Comparison of ENCODE assay signal across 14 cellular contexts in the genomic region with DNA sequence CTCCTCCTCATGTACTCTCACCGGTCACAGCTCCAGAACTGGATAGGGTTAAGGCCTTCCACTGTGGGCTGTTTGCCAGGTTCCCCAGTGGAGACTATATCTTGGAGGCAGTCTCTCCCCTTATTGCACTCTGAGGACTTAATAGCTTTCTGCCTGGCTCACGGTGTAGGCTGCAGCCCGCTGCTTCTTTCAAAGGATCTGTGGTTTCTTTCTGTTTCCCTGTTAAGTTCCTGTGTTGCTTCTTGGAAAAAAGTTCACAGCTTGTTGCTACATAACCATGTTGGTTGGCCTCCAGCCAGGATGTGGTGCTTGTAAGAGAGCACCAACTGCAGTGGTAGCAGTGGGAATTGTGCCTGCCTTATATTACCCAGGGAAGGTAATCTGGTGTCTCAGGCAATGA. TPM values are rescaled to one million over a fixed set of nuclear protein-coding genes. Genes with fewer than 3 reads are reported as not detected.
DNase-seq lines count a peak whose midpoint lies in the region; ATAC-seq, FAIRE-seq and TF ChIP-seq lines count a peak whose summit lies in the region.
"Had no signal": no experiment of that assay in that cellular context is flagged by ENCODE, and none has a peak within 500 bp of the region (broad histone marks: within the 10 kb centered on the region; RNA-seq: fewer than 3 reads in every experiment).

No MANE protein-coding gene starts in this region.

- no peaks in the 10 kb centered on the region for H3K36me3 Mint-ChIP-seq in HFFc6 (ENCODE audit: low read depth)

- no peak overlapping the region for H3K4me3 ChIP-seq in gastroesophageal sphincter
- H3K4me3 ChIP-seq in pancreas, result no peak overlapping the region
- H3K4me3 ChIP-seq in foreskin fibroblast (ENCODE audit: low read depth in 1 of 2, low read length in 2 of 2), result no peak overlapping the region
- H3K4me3 ChIP-seq: ascending aorta had no signal

- H3K9me3 ChIP-seq in gastroesophageal sphincter (no peaks in the 10 kb centered on the region), pancreas (no peaks in the 10 kb centered on the region)
- H3K9me3 ChIP-seq: ascending aorta had no signal

- no peak for TF ChIP-seq POLR2A in gastroesophageal sphincter (IDR thresholded peaks at IDR 0.05)

- WGBS in gastroesophageal sphincter (ENCODE audit: low coverage in 1 of 2), 2 donors, result no CpG with 5 or more reads among the region's 3 CpGs
- WGBS in pancreas, 2 donors, result 48 to 64% methylated on average over 3 of the region's 3 CpGs

- FAIRE-seq in pancreas (lab: Jason Lieb, UNC) (no peak), HTR-8/SVneo (lab: Jason Lieb, UNC) (no peak)

- H3K27me3 Mint-ChIP-seq in HFFc6 (ENCODE audit: insufficient read depth), result peaks cover 1% of the 10 kb centered on the region; the same call in 1 of the 2 replicates

- intact Hi-C loops in pancreas (cut with DNase I), result no loop called here

- H3K27ac ChIP-seq in gastroesophageal sphincter, result peak overlapping the region in 2 of 4 donors; percentile 43 to 50
- no peak overlapping the region for H3K27ac ChIP-seq in pancreas
- no peak overlapping the region for H3K27ac ChIP-seq in RWPE1

- H3K27ac Mint-ChIP-seq in HFFc6, result no peak overlapping the region
- H3K27ac Mint-ChIP-seq: endodermal cell had no signal

- peaks cover 5% of the 10 kb centered on the region for H3K9me3 Mint-ChIP-seq in HFFc6

- no peaks in the 10 kb centered on the region for H3K4me1 Mint-ChIP-seq in HFFc6 (ENCODE audit: low read depth)
- H3K4me1 Mint-ChIP-seq: endodermal cell had no signal

- ATAC-seq in gastroesophageal sphincter (peak; percentile 46), pancreas (peak in 1 of 4 donors; percentile 40)

- H3K27me3 ChIP-seq in gastroesophageal sphincter (no peaks in the 10 kb centered on the region), pancreas (no peaks in the 10 kb centered on the region)
- H3K27me3 ChIP-seq: ascending aorta had no signal

- no peak overlapping the region for H3K4me3 Mint-ChIP-seq in HFFc6
- H3K4me3 Mint-ChIP-seq: endodermal cell had no signal

- TF ChIP-seq CTCF in gastroesophageal sphincter (IDR thresholded peaks at IDR 0.05) (no peak), pancreas (IDR thresholded peaks at IDR 0.05) (no peak), HFFc6 (IDR thresholded peaks at IDR 0.05) (no peak), foreskin fibroblast (IDR thresholded peaks at IDR 0.05; ENCODE audit: low read depth, low read length) (no peak), RWPE1 (conservative IDR thresholded peaks at IDR 0.05; ENCODE audit: low read depth) (no peak)

- H3K36me3 ChIP-seq in gastroesophageal sphincter (no peaks in the 10 kb centered on the region), pancreas (no peaks in the 10 kb centered on the region)
- H3K36me3 ChIP-seq: ascending aorta had no signal

- peaks cover 0 to 16% (median 0%) of the 10 kb centered on the region in 3 donors for H3K4me1 ChIP-seq in gastroesophageal sphincter
- no peaks in the 10 kb centered on the region for H3K4me1 ChIP-seq in pancreas

- TF ChIP-seq EP300 in gastroesophageal sphincter (IDR thresholded peaks at IDR 0.05), result no peak

- CTCF ChIA-PET in RWPE1 (lab: Yijun Ruan, JAX), result no interaction called here

- DNase-seq in Ammon's horn (ENCODE audit: low spot score) (peak; percentile 43), NCI-H2107 (lab: John Stamatoyannopoulos, UW) (peak; percentile 24), pancreas (peak in 5 of 6 donors; percentile 13 to 66 (median 43)), HFFc6 (no peak), foreskin fibroblast (no peak), RWPE1 (ENCODE audit: low spot score) (no peak), HTR-8/SVneo (ENCODE audit: insufficient read length, low spot score) (no peak)
- DNase-seq: activated T-cell treated with anti-CD3 and anti-CD28 coated beads for 4 hours, endodermal cell, midbrain, NCI-H226, SHP77 treated with DMSO at 0.1 percent for 48 hours had no signal

- POLR2A ChIA-PET in RWPE1 (lab: Yijun Ruan, JAX; ENCODE audit: low non-redundant PET), result no interaction called here

RNA-seq across cellular contexts. Expression of gene ZDHHC15, which starts 24.9 kb away (rescaled TPM):
- total RNA-seq in gastroesophageal sphincter (1 to 10 TPM; 2.7 to 3.1 (median 2.8) TPM), pancreas (1 to 10 TPM in 1 of 6 donors, under 1 TPM in 5; 0.46 to 1.1 (median 0.65) TPM)
- polyA plus RNA-seq in pancreas, result under 1 TPM; 0.46 to 0.96 TPM
- not detected for total RNA-seq in HFFc6 (2021; fragmentation: NEBNext Ultra II Directional; extraction: Animal tissue kit (Norgen Biotek cat#: 25700))

Comparison
In these comparisons a context has a peak if more than half of its experiments do, and no peak if none do; other contexts are left out.
1. DNase-seq: peak in Ammon's horn (single experiment), NCI-H2107 (single experiment) and pancreas (5 of 6); none in HFFc6 (single experiment), foreskin fibroblast (0 of 2), RWPE1 (single experiment) and HTR-8/SVneo (single experiment).